ENCODE assay signal across 23 cellular contexts in the genomic region with DNA sequence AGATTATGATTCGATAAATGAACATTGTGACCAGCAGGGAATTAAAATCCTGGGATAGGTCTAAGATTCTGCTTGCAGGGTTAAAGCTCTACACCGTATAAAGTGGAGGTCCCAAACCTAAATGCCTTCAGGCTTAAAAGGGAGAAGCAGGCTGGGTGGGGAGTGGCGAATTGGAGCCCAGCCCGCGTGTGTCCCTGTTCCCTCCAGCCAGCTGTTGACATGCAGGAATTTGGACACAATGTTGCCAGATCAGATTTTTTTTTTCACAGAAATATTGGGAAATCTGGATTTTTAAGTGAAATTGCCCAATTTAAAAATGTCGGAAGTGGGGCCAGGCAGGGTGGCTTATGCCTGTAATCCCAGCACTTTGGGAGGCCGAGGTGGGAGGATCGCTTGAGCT.
"Had no signal": no experiment of that assay in that cellular context is flagged by ENCODE, and none has a peak within 500 bp of the region (broad histone marks: within the 10 kb centered on the region; RNA-seq: fewer than 3 reads in every experiment).

No MANE protein-coding gene starts in this region.

- H3K79me2 ChIP-seq: hepatocyte, parathyroid adenoma had no signal

- H3K27me3 ChIP-seq: colonic mucosa, hepatocyte, suprapubic skin, tibial nerve had no signal

- H3K9me3 Mint-ChIP-seq: stimulated activated effector memory CD8-positive, alpha-beta T cell treated with anti-CD3 and anti-CD28 coated beads, Interleukin-12 subunit alpha, Interleukin-12 subunit beta, amount 100 ng/mL, for 72 hours had no signal

- H3K9ac ChIP-seq: parathyroid adenoma had no signal

- H3K4me3 Mint-ChIP-seq: endodermal cell; naive thymus-derived CD4-positive, alpha-beta T cell; nephron progenitor cell; stimulated activated effector memory CD8-positive, alpha-beta T cell treated with anti-CD3 and anti-CD28 coated beads, Interleukin-12 subunit alpha, Interleukin-12 subunit beta, amount 100 ng/mL, for 72 hours had no signal

- H3K27me3 Mint-ChIP-seq: naive thymus-derived CD4-positive, alpha-beta T cell had no signal

- DNase-seq: caudate nucleus; colonic mucosa; dermis blood vessel endothelial cell; endodermal cell; erythroblast; foreskin fibroblast; kidney; left colon; mammary epithelial cell; naive thymus-derived CD4-positive, alpha-beta T cell; nephron progenitor cell; retina; stimulated activated CD4-positive, alpha-beta T cell treated with anti-CD3 and anti-CD28 coated beads, Interleukin-4, amount 100 ng/mL, for 1 hour; stimulated activated CD8-positive, alpha-beta memory T cell treated with anti-CD3 and anti-CD28 coated beads, Interleukin-4, amount 100 ng/mL, for 48 hours; stimulated activated naive CD8-positive, alpha-beta T cell treated with anti-CD3 and anti-CD28 coated beads, Interleukin-15, Interleukin-2, amounts not matched to agents 100 U/mL and 50 U/mL, for 24 hours had no signal

- H3K27ac ChIP-seq: colonic mucosa, hepatocyte, parathyroid adenoma, prostate gland, suprapubic skin, tibial nerve had no signal

- H3K9me3 ChIP-seq: colonic mucosa, prostate gland, suprapubic skin, tibial nerve had no signal

- H3K4me3 ChIP-seq: colonic mucosa, hepatocyte, prostate gland, smooth muscle cell, suprapubic skin, tibial nerve had no signal

- H3K36me3 ChIP-seq: colonic mucosa, prostate gland had no signal

- H2AFZ ChIP-seq: hepatocyte, parathyroid adenoma had no signal

- H3K27ac Mint-ChIP-seq: endodermal cell; naive thymus-derived CD4-positive, alpha-beta T cell; nephron progenitor cell; stimulated activated effector memory CD8-positive, alpha-beta T cell treated with anti-CD3 and anti-CD28 coated beads, Interleukin-12 subunit alpha, Interleukin-12 subunit beta, amount 100 ng/mL, for 72 hours had no signal

- H3K4me1 ChIP-seq: colonic mucosa, parathyroid adenoma, prostate gland, suprapubic skin, tibial nerve had no signal

- H3K4me2 ChIP-seq: hepatocyte, smooth muscle cell had no signal

- H3K4me1 Mint-ChIP-seq: endodermal cell; stimulated activated effector memory CD8-positive, alpha-beta T cell treated with anti-CD3 and anti-CD28 coated beads, Interleukin-12 subunit alpha, Interleukin-12 subunit beta, amount 100 ng/mL, for 72 hours had no signal

- ATAC-seq: left colon; naive thymus-derived CD4-positive, alpha-beta T cell; stimulated activated effector memory CD8-positive, alpha-beta T cell treated with anti-CD3 and anti-CD28 coated beads, Interleukin-12 subunit alpha, Interleukin-12 subunit beta, amount 100 ng/mL, for 72 hours; stimulated activated naive CD8-positive, alpha-beta T cell treated with anti-CD3 and anti-CD28 coated beads, Interleukin-15, Interleukin-2, amounts not matched to agents 100 U/mL and 50 U/mL, for 24 hours had no signal

- FAIRE-seq: endothelial cell of umbilical vein, kidney had no signal
